17 cellular contexts compared by ENCODE assay signal in genomic region chr1:175118375-175118774, GRCh38. TPM values are rescaled to one million over a fixed set of nuclear protein-coding genes. Genes with fewer than 3 reads are reported as not detected.
"Had no signal": no experiment of that assay in that cellular context is flagged by ENCODE, and none has a peak within 500 bp of the region (broad histone marks: within the 10 kb centered on the region; RNA-seq: fewer than 3 reads in every experiment).

No MANE protein-coding gene starts in this region.

- H3K36me3 ChIP-seq: esophagus squamous epithelium, right lobe of liver, spleen, transverse colon had no signal

- H3K4me1 ChIP-seq: esophagus squamous epithelium, right lobe of liver, spleen, transverse colon had no signal

- H3K27ac ChIP-seq: esophagus squamous epithelium, right lobe of liver, spleen, transverse colon had no signal

- H3K4me3 ChIP-seq: esophagus squamous epithelium, lung, mucosa of descending colon, right lobe of liver, spleen, transverse colon had no signal

- DNase-seq: activated CD4-positive, alpha-beta T cell treated with anti-CD3 and anti-CD28 coated beads for 48 hours; activated CD8-positive, alpha-beta T cell treated with anti-CD3 and anti-CD28 coated beads, Interleukin-2, amount 10 ng/mL, durations not matched to agents 7 days and 5 days; activated naive CD4-positive, alpha-beta T cell treated with Interleukin-2 at 50 U/mL for 16 hours; activated naive CD8-positive, alpha-beta T cell treated with anti-CD3 and anti-CD28 coated beads, Interleukin-2, amount 50 U/mL, for 24 hours; esophagus squamous epithelium; foreskin fibroblast; glutamatergic neuron; mucosa of descending colon; naive thymus-derived CD8-positive, alpha-beta T cell; right lobe of liver; spleen; stimulated activated CD4-positive, alpha-beta T cell treated with anti-CD3 and anti-CD28 coated beads, Interleukin-1b, Interleukin-23, amount 100 ng/mL, for 48 hours; stimulated activated naive CD4-positive, alpha-beta T cell; substantia nigra; transverse colon had no signal

- ATAC-seq: activated CD8-positive, alpha-beta T cell treated with anti-CD3 and anti-CD28 coated beads, Interleukin-2, amount 10 ng/mL, durations not matched to agents 7 days and 5 days; activated naive CD8-positive, alpha-beta T cell treated with anti-CD3 and anti-CD28 coated beads, Interleukin-2, amount 50 U/mL, for 24 hours; mucosa of descending colon; naive thymus-derived CD8-positive, alpha-beta T cell; right lobe of liver had no signal

- H3K27me3 ChIP-seq: esophagus squamous epithelium, right lobe of liver, spleen, transverse colon had no signal

RNA-seq across cellular contexts. Expression of gene TNN, which starts 50.7 kb away (rescaled TPM):
- total RNA-seq: activated CD8-positive, alpha-beta T cell treated with anti-CD3 and anti-CD28 coated beads, Interleukin-2, amount 10 ng/mL, durations not matched to agents 7 days and 5 days; activated T-helper 1 cell treated with anti-CD3 and anti-CD28 coated beads, Interleukin-12 subunit alpha, Interleukin-12 subunit beta, Interleukin-2, Interleukin-4 antibody, amounts not matched to agents 30 ng/mL and 10 ng/mL and 1 ng/mL, durations not matched to agents 14 hours and 24 hours and 36 hours; naive thymus-derived CD8-positive, alpha-beta T cell had no signal
- polyA plus RNA-seq: naive thymus-derived CD8-positive, alpha-beta T cell had no signal
